In genomic region chr21:36980280-36981048, GRCh38 we compare ENCODE assay signal across 8 cellular contexts. TPM values are rescaled to one million over a fixed set of nuclear protein-coding genes. Genes with fewer than 3 reads are reported as not detected.
DNase-seq lines count a peak whose midpoint lies in the region; ATAC-seq and TF ChIP-seq lines count a peak whose summit lies in the region.
"Had no signal": no experiment of that assay in that cellular context is flagged by ENCODE, and none has a peak within 500 bp of the region (broad histone marks: within the 10 kb centered on the region; RNA-seq: fewer than 3 reads in every experiment).

No MANE protein-coding gene starts in this region.

- ATAC-seq in mucosa of descending colon: peak; percentile 88

- TF ChIP-seq CTCF in GM12864 (IDR thresholded peaks at IDR 0.05; ENCODE audit: low read depth, low read length, missing control alignments) (no peak), mucosa of descending colon (IDR thresholded peaks at IDR 0.05) (no peak)

- H3K27ac ChIP-seq in ectodermal cell (ENCODE audit: insufficient read depth, low read depth, low read length, poor library complexity, severe bottlenecking): no peak overlapping the region

- H3K4me3 ChIP-seq in GM12864 (ENCODE audit: low read depth, low read length) (peak overlapping the region; percentile 43), ectodermal cell (ENCODE audit: insufficient read depth, low read depth, low read length) (peak overlapping the region; percentile 22), mucosa of descending colon (no peak overlapping the region)

- H3K4me1 ChIP-seq in ectodermal cell (ENCODE audit: control insufficient read depth, insufficient read depth, low read length) (no peaks in the 10 kb centered on the region), mucosa of descending colon (ENCODE audit: low read depth) (peaks cover 2% of the 10 kb centered on the region)

- 15 to 17% methylated on average over 53 of the region's 53 CpGs for WGBS in ectodermal cell, 2 experiments

- H3K9me3 ChIP-seq in ectodermal cell (ENCODE audit: control insufficient read depth, low read length) (no peaks in the 10 kb centered on the region), mucosa of descending colon (no peaks in the 10 kb centered on the region)

- intact Hi-C loops in mucosa of descending colon (cut with DNase I, micrococcal nuclease): no loop called here

- H3K27me3 ChIP-seq in ectodermal cell (ENCODE audit: control insufficient read depth, insufficient read depth, low read length, poor library complexity, severe bottlenecking): peaks cover 32% of the 10 kb centered on the region

- DNase-seq in GM12864 (ENCODE audit: low read depth): no peak
- DNase-seq in NCI-H526 treated with DMSO at 0.1 percent for 48 hours (lab: John Stamatoyannopoulos, UW): peak; percentile 32
- DNase-seq in mucosa of descending colon: peak; percentile 32 to 61 (median 61)
- DNase-seq in DMS114 treated with DMSO at 0.1 percent for 48 hours (lab: John Stamatoyannopoulos, UW; ENCODE audit: unreplicated experiment): no peak
- no peak for DNase-seq in NCI-H82 treated with DMSO at 0.1 percent for 48 hours (lab: John Stamatoyannopoulos, UW; ENCODE audit: unreplicated experiment)
- no peak for DNase-seq in ureter (ENCODE audit: low spot score)

- H3K36me3 ChIP-seq in ectodermal cell (ENCODE audit: control insufficient read depth, insufficient read depth, low read length): no peaks in the 10 kb centered on the region
- H3K36me3 ChIP-seq in mucosa of descending colon (ENCODE audit: low read depth): no peaks in the 10 kb centered on the region

RNA-seq across cellular contexts. Expression of gene HLCS, which starts 14.0 kb away (rescaled TPM):
- polyA plus RNA-seq in ectodermal cell (2013, experiment 1 of 4): 23.1 TPM
- polyA plus RNA-seq in ectodermal cell (2013, experiment 2 of 4): 27.0 TPM
- polyA plus RNA-seq in ectodermal cell (2013, experiment 3 of 4): 16.6 TPM
- polyA plus RNA-seq in ectodermal cell (2013, experiment 4 of 4): 18.4 TPM
- total RNA-seq in mucosa of descending colon: 10 to 100 TPM; 13.3 to 16.7 (median 14.9) TPM
- 37.4 TPM for total RNA-seq in ureter

RNA-seq across cellular contexts. Expression of gene RIPPLY3, which starts 26.0 kb away (rescaled TPM):
- polyA plus RNA-seq in ectodermal cell (2013, experiment 1 of 4): 2.6 TPM
- 1.8 TPM for polyA plus RNA-seq in ectodermal cell (2013, experiment 2 of 4)
- 2.8 TPM for polyA plus RNA-seq in ectodermal cell (2013, experiment 3 of 4)
- 4.5 TPM for polyA plus RNA-seq in ectodermal cell (2013, experiment 4 of 4)
- total RNA-seq in mucosa of descending colon (not detected), ureter (0.18 TPM)
- total RNA-seq: SK-MEL-5 had no signal

Comparison
In these comparisons a context has a peak if more than half of its experiments do, and no peak if none do; other contexts are left out.
1. DNase-seq: peak in NCI-H526 treated with DMSO at 0.1 percent for 48 hours (single experiment) and mucosa of descending colon (3 of 3); none in GM12864 (single experiment), DMS114 treated with DMSO at 0.1 percent for 48 hours (single experiment), NCI-H82 treated with DMSO at 0.1 percent for 48 hours (single experiment) and ureter (single experiment).